10 cellular contexts compared by ENCODE assay signal in genomic region chr15:68784206-68784605, GRCh38.
"Had no signal": no experiment of that assay in that cellular context is flagged by ENCODE, and none has a peak within 500 bp of the region (broad histone marks: within the 10 kb centered on the region; RNA-seq: fewer than 3 reads in every experiment).

No MANE protein-coding gene starts in this region.

- DNase-seq: kidney glomerular epithelial cell, occipital lobe had no signal

- H3K27ac ChIP-seq: epithelial cell of prostate, gastroesophageal sphincter had no signal

- H3K9me3 ChIP-seq: gastroesophageal sphincter, SK-N-SH had no signal

- H3K27ac Mint-ChIP-seq: type B pancreatic cell had no signal

- H3K27me3 Mint-ChIP-seq: activated CD4-positive, alpha-beta T cell treated with anti-CD3 and anti-CD28 coated beads, Interleukin-2, amount 10 ng/mL, durations not matched to agents 7 days and 5 days; naive B cell; progenitor cell of endocrine pancreas; type B pancreatic cell had no signal

- H3K27me3 ChIP-seq: gastroesophageal sphincter had no signal

- H3K4me2 ChIP-seq: SK-N-SH had no signal

- H3K9ac ChIP-seq: SK-N-SH had no signal

- H3K4me3 Mint-ChIP-seq: activated CD4-positive, alpha-beta T cell treated with anti-CD3 and anti-CD28 coated beads, Interleukin-2, amount 10 ng/mL, durations not matched to agents 7 days and 5 days; activated naive CD4-positive, alpha-beta T cell treated with anti-CD3 and anti-CD28 coated beads for 36 hours; type B pancreatic cell had no signal

- H3K9me3 Mint-ChIP-seq: activated CD4-positive, alpha-beta T cell treated with anti-CD3 and anti-CD28 coated beads, Interleukin-2, amount 10 ng/mL, durations not matched to agents 7 days and 5 days; activated naive CD4-positive, alpha-beta T cell treated with anti-CD3 and anti-CD28 coated beads for 36 hours; naive B cell; type B pancreatic cell had no signal
